3 cellular contexts compared by ENCODE assay signal in genomic region chr22:23547382-23547781, GRCh38. TPM values are rescaled to one million over a fixed set of nuclear protein-coding genes. Genes with fewer than 3 reads are reported as not detected.
"Had no signal": no experiment of that assay in that cellular context is flagged by ENCODE, and none has a peak within 500 bp of the region (broad histone marks: within the 10 kb centered on the region; RNA-seq: fewer than 3 reads in every experiment).

No MANE protein-coding gene starts in this region.

RNA-seq across cellular contexts. Expression of gene IGLL1, which starts 32.7 kb away (rescaled TPM):
- total RNA-seq: M059J, PC-3, SK-MEL-5 had no signal
